8 cellular contexts compared by ENCODE assay signal in the genomic region with DNA sequence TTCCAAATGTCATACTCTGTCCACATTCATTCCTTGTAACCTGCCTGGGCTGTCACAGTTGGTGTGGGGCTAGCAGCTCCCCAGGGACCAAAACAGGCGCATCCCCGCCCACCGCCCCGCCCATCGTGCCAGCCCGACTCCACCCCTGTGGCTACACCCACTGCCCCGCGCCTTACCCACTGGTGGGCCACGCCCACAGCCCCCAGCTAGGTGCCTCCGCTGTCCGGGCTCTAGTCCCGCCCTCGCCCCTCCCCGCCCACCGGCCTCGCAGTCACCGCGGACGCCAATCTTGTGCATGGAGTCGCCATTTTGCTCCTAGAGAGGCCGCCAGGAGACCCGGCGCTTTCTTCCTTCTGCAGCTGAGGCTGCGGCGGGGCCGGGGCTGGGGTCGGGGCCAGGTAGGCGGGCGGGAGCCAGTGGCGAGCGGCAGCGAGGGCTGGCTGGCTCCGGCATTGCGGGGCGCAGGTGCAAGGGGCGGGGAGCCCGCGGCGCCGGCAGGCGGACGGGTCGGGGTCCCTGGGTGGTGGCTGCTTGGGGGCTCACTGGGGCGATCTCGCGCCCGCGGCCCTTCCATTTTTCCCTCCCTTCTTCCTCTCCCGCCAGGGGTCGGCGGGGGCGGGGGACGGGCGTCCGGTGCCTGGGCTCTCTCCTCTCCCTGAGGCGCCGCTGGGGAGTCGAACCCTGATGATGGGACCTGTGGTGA. TPM values are rescaled to one million over a fixed set of nuclear protein-coding genes. Genes with fewer than 3 reads are reported as not detected.
DNase-seq lines count a peak whose midpoint lies in the region; ATAC-seq, FAIRE-seq and TF ChIP-seq lines count a peak whose summit lies in the region.

TSS of gene PRPSAP2 (plus strand) at position 268 of the 703 bp plus-strand sequence. CDS start 7,703 bp downstream, outside the sequence.

- POLR2A ChIA-PET in HepG2 (lab: Yijun Ruan, JAX) = interaction anchor here (1.0 to 2.2 kb wide), 4 partner anchors 8 to 675 kb away, joined by 3 to 27 read pairs (median 5); partner anchors contain the start of gene ALKBH5

- H2AFZ ChIP-seq in HepG2 (ENCODE audit: low read length) = peak within 1 kb of the TSS; percentile 57

- WGBS in HepG2 (ENCODE audit: low lambda C conversion rate) = 0% methylated on average over 2 of the region's 58 CpGs

- peak; percentile 63 to 78 for TF ChIP-seq POLR2A in HepG2 (IDR thresholded peaks at IDR 0.05; ENCODE audit: insufficient read depth in 1 of 2, low read depth in 2 of 2, low read length in 2 of 2)

- no peaks in the 10 kb centered on the region for H3K9me3 Mint-ChIP-seq in dendritic cell treated with granulocyte-macrophage colony-stimulating factor and Interleukin-4, amounts not matched to agents 40 ng/mL and 50 ng/mL, for 4 days

- no peaks in the 10 kb centered on the region for H3K27me3 ChIP-seq in BE2C
- no peaks in the 10 kb centered on the region for H3K27me3 ChIP-seq in HL-60 (ENCODE audit: insufficient read depth, poor library complexity, severe bottlenecking)
- H3K27me3 ChIP-seq in HepG2 (ENCODE audit: control insufficient read depth in 1 of 2, insufficient read depth in 2 of 2, low read length in 2 of 2) = no peaks in the 10 kb centered on the region; a peak in 1 of 5 replicates

- H3K27ac Mint-ChIP-seq in dendritic cell treated with granulocyte-macrophage colony-stimulating factor and Interleukin-4, amounts not matched to agents 40 ng/mL and 50 ng/mL, for 4 days = peak within 1 kb of the TSS; percentile 70

- TF ChIP-seq EP300 in HepG2 (IDR thresholded peaks at IDR 0.05; ENCODE audit: low read depth in 2 of 2, low read length in 2 of 2) = no peak
- no peak for TF ChIP-seq EP300 in HepG2 (CRISPR knock-in tag; IDR thresholded peaks at IDR 0.05; ENCODE audit: borderline replicate concordance)

- ATAC-seq in GM19395 (IDR thresholded peaks at IDR 0.05; ENCODE audit: unreplicated experiment) (peak; percentile 49), HepG2 (peak; percentile 84)

- TF ChIP-seq CTCF in BE2C (IDR thresholded peaks at IDR 0.05; ENCODE audit: low read depth, low read length) (no peak), HL-60 (IDR thresholded peaks at IDR 0.05; ENCODE audit: insufficient read depth, low read length) (no peak), HepG2 (CRISPR knock-in tag; IDR thresholded peaks at IDR 0.05) (no peak)

- no peaks in the 10 kb centered on the region for H3K36me3 ChIP-seq in BE2C
- H3K36me3 ChIP-seq in HepG2 (replicated peaks in 1 of 2; ENCODE audit: control insufficient read depth in 1 of 2, insufficient read depth in 2 of 2, low read length in 2 of 2) = no peaks in the 10 kb centered on the region

- peaks cover 50% of the 10 kb centered on the region for H3K4me1 Mint-ChIP-seq in dendritic cell treated with granulocyte-macrophage colony-stimulating factor and Interleukin-4, amounts not matched to agents 40 ng/mL and 50 ng/mL, for 4 days (ENCODE audit: low read depth)

- H3K4me3 Mint-ChIP-seq in dendritic cell treated with granulocyte-macrophage colony-stimulating factor and Interleukin-4, amounts not matched to agents 40 ng/mL and 50 ng/mL, for 4 days = peak within 1 kb of the TSS; percentile 72

- H3K9ac ChIP-seq in HepG2 (ENCODE audit: insufficient read depth, low read depth, low read length) = peak within 1 kb of the TSS; percentile 92

- peak within 1 kb of the TSS; percentile 76 for H3K4me3 ChIP-seq in BE2C (ENCODE audit: low read depth, low read length)
- H3K4me3 ChIP-seq in HL-60 (replicated peaks; ENCODE audit: insufficient read depth, low read length) = peak within 1 kb of the TSS; percentile 61
- peak within 1 kb of the TSS; percentile 88 to 97 (median 89) for H3K4me3 ChIP-seq in HepG2 (replicated peaks in 1 of 3; ENCODE audit: insufficient read depth in 1 of 3, low read depth in 2 of 3, low read length in 3 of 3)

- H3K4me2 ChIP-seq in HepG2 (ENCODE audit: low read depth, low read length) = peak within 1 kb of the TSS; percentile 93

- peaks cover 30% of the 10 kb centered on the region for H3K79me2 ChIP-seq in HepG2 (ENCODE audit: insufficient read depth, low read length)

- in situ Hi-C loops in HepG2 (cut with HindIII; ENCODE audit: extremely low pct_ligation_motif_present, low pct_unique_long_range_greater_than_20kb) = no loop called here

- H4K20me1 ChIP-seq in HepG2 (ENCODE audit: insufficient read depth, low read length) = no peaks in the 10 kb centered on the region

- no peaks in the 10 kb centered on the region for H3K4me1 ChIP-seq in BE2C
- peaks cover 53% of the 10 kb centered on the region for H3K4me1 ChIP-seq in HepG2 (ENCODE audit: insufficient read depth, low read length)

- BruUV-seq in HepG2 (replicated peaks; lab: Mats Ljungman, UMichigan) = no TSS peak

- DNase-seq in BE2C (peak; percentile 95), HL-60 (ENCODE audit: low read depth in 1 of 2, low spot score in 1 of 2) (peak; percentile 67 to 85), NCI-H82 treated with DMSO at 0.1 percent for 48 hours (lab: John Stamatoyannopoulos, UW; ENCODE audit: unreplicated experiment) (peak; percentile 94), HepG2 (ENCODE audit: low spot score) (peak; percentile 89)
- DNase-seq in activated CD4-positive, alpha-beta T cell treated with anti-CD3 and anti-CD28 coated beads, Interleukin-2, amount 50 U/mL, for 48 hours = peak; percentile 94 to 95
- peak; percentile 92 for DNase-seq in stimulated activated CD4-positive, alpha-beta T cell treated with anti-CD3 and anti-CD28 coated beads, Interleukin-2, amount 100 ng/mL, for 4 hours (ENCODE audit: low read depth)

- peak; percentile 54 for FAIRE-seq in HepG2 (lab: Jason Lieb, UNC)

- peaks cover 6% of the 10 kb centered on the region for H3K36me3 Mint-ChIP-seq in dendritic cell treated with granulocyte-macrophage colony-stimulating factor and Interleukin-4, amounts not matched to agents 40 ng/mL and 50 ng/mL, for 4 days (ENCODE audit: low read depth)

- intact Hi-C loops in dendritic cell treated with granulocyte-macrophage colony-stimulating factor and Interleukin-4, amounts not matched to agents 40 ng/mL and 50 ng/mL, for 4 days (cut with micrococcal nuclease) = loop anchor here (5.0 kb wide), 1 partner anchor 76 kb away; the partner anchor contains the start of gene TVP23B
- intact Hi-C loops in HepG2 (cut with micrococcal nuclease; ENCODE audit: unreplicated experiment) = no loop called here

- no peaks in the 10 kb centered on the region for H3K27me3 Mint-ChIP-seq in dendritic cell treated with granulocyte-macrophage colony-stimulating factor and Interleukin-4, amounts not matched to agents 40 ng/mL and 50 ng/mL, for 4 days

- CTCF ChIA-PET in HepG2 (lab: Yijun Ruan, JAX; ENCODE audit: low intra/inter-chr PET ratio, low total read pairs) = no interaction called here

- no peak for TF ChIP-seq RAD21 in HepG2 (CRISPR knock-in tag; IDR thresholded peaks at IDR 0.05)

- peak within 1 kb of the TSS; percentile 63 for H3K27ac ChIP-seq in HL-60 (replicated peaks)
- H3K27ac ChIP-seq in HepG2 (ENCODE audit: extremely low read length, insufficient read depth, low read length) = peak within 1 kb of the TSS; percentile 92

- H3K9me3 ChIP-seq in BE2C (no peaks in the 10 kb centered on the region), HepG2 (ENCODE audit: low read length) (no peaks in the 10 kb centered on the region)

TF ChIP-seq in HepG2, 621 proteins besides CTCF, POLR2A, EP300 and RAD21 (continues in another document):
- TF ChIP-seq ZBTB37 (CRISPR knock-in tag; IDR thresholded peaks at IDR 0.05) = no peak
- no peak for TF ChIP-seq FIP1L1 (IDR thresholded peaks at IDR 0.05; ENCODE audit: borderline replicate concordance, insufficient read depth, low read depth, low read length)
- no peak for TF ChIP-seq ZNF17 (CRISPR knock-in tag; IDR thresholded peaks at IDR 0.05)
- TF ChIP-seq SUZ12 (IDR thresholded peaks at IDR 0.05; ENCODE audit: low read depth, low read length) = no peak
- TF ChIP-seq PRMT3 (CRISPR knock-in tag; IDR thresholded peaks at IDR 0.05; ENCODE audit: borderline replicate concordance, low read depth) = no peak
- no peak for TF ChIP-seq MTA3 (CRISPR knock-in tag; IDR thresholded peaks at IDR 0.05)
- TF ChIP-seq FOXP1 (IDR thresholded peaks at IDR 0.05) = no peak
- 0 out of 2 replicates have a peak, but pooled peaks have one; percentile 15 for TF ChIP-seq FOXP1 (CRISPR knock-in tag; IDR thresholded peaks at IDR 0.05)

RNA-seq across cellular contexts. Expression of gene PRPSAP2, which starts in this region (rescaled TPM):
- polyA plus RNA-seq in BE2C (2012; ENCODE audit: insufficient read depth, insufficient read length, low read depth) = 23.4 TPM
- 58.9 and 68.2 TPM in 2 replicates for total RNA-seq in HepG2 (2016; rRNA removed; fragmentation: Illumina TruSeq; extraction: Trizol)
- total RNA-seq in HepG2 (2016; cell fraction: cytosol; rRNA removed; fragmentation: Illumina TruSeq; extraction: Trizol; ENCODE audit: low read depth) = 48.9 and 56.1 TPM in 2 replicates
- 56.6 and 61.3 TPM in 2 replicates for total RNA-seq in HepG2 (2016; cell fraction: insoluble cytoplasmic fraction; rRNA removed; fragmentation: Illumina TruSeq; extraction: Trizol)
- total RNA-seq in HepG2 (2016; cell fraction: membrane; rRNA removed; fragmentation: Illumina TruSeq; extraction: Trizol) = 42.1 and 42.4 TPM in 2 replicates
- 41.0 and 44.0 TPM in 2 replicates for total RNA-seq in HepG2 (2016; cell fraction: nucleus; rRNA removed; fragmentation: Illumina TruSeq; extraction: Trizol)
- 28.7 and 34.0 TPM in 2 replicates for polyA plus RNA-seq in HepG2 (2011; rRNA removed)
- polyA plus RNA-seq in HepG2 (2011; cell fraction: cytosol; rRNA removed) = 22.7 and 27.0 TPM in 2 replicates
- 15.4 and 18.1 TPM in 2 replicates for polyA plus RNA-seq in HepG2 (2011; cell fraction: nucleus; rRNA removed)
- 24.0 and 32.6 TPM in 2 replicates for polyA plus RNA-seq in HepG2 (2012)
- polyA plus RNA-seq in HepG2 (2016; cell fraction: cytosol; fragmentation: Illumina TruSeq; extraction: Trizol; ENCODE audit: low read depth) = 8.2 and 10.7 TPM in 2 replicates
- polyA plus RNA-seq in HepG2 (2016; cell fraction: insoluble cytoplasmic fraction; fragmentation: Illumina TruSeq; extraction: Trizol; ENCODE audit: low read depth) = 50.2 and 51.7 TPM in 2 replicates
- 14.4 and 16.2 TPM in 2 replicates for polyA plus RNA-seq in HepG2 (2016; cell fraction: membrane; fragmentation: Illumina TruSeq; extraction: Trizol; ENCODE audit: low read depth)
- polyA plus RNA-seq in HepG2 (2016; cell fraction: nucleus; fragmentation: Illumina TruSeq; extraction: Trizol; ENCODE audit: insufficient read depth, low read depth) = 50.9 and 58.2 TPM in 2 replicates
- 24.3 and 32.4 TPM in 2 replicates for polyA minus RNA-seq in HepG2 (2011; rRNA and poly(A)+ RNA removed; ENCODE audit: low replicate concordance)
- polyA minus RNA-seq in HepG2 (2011; cell fraction: cytosol; rRNA and poly(A)+ RNA removed) = 22.4 and 24.4 TPM in 2 replicates
- polyA minus RNA-seq in HepG2 (2011; cell fraction: nucleus; rRNA and poly(A)+ RNA removed) = 50.0 and 63.9 TPM in 2 replicates

Comparison
In these comparisons a context has a peak if more than half of its experiments do, and no peak if none do; other contexts are left out.
1. Peak in every context shown above with its lines: DNase-seq, ATAC-seq, H3K4me3 ChIP-seq and H3K27ac ChIP-seq.